1 cellular context compared by ENCODE assay signal in the genomic region with DNA sequence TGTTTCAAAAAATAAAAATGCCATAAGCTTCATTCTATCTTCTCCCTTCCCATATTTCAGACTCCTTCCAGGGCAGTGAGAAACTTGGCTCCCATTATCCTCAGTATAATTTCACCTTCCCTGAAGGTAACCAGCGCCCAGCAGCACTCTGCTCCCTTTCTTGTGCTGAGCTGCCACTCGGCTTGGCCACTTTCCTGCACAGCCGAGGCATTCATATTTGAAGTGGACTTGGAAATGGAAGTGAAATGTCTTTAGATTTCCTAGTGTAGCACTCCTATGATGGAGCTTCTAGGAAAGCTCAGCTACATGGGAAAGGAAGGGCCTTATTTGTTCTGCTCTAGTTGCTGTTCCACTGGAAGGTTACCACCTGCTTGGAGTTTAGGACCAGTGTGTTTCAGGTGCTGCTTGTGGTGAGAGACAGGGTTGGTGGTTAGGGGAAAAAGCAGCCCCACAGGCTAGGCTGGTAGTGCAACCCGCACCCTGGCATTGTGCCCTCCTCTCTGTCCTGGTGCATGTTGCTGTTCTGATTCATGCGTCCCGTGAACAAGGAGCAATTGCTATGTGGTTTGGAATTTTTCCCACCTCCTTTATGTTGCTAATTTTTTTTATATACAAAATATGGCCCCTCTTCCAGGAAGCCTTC.
TF ChIP-seq lines count a peak whose summit lies in the region.

No MANE protein-coding gene starts in this region.

TF ChIP-seq in IMR-90, 13 proteins besides CTCF, POLR2A, EP300 and RAD21 (continued from another document):
- TF ChIP-seq, protein P1, sequence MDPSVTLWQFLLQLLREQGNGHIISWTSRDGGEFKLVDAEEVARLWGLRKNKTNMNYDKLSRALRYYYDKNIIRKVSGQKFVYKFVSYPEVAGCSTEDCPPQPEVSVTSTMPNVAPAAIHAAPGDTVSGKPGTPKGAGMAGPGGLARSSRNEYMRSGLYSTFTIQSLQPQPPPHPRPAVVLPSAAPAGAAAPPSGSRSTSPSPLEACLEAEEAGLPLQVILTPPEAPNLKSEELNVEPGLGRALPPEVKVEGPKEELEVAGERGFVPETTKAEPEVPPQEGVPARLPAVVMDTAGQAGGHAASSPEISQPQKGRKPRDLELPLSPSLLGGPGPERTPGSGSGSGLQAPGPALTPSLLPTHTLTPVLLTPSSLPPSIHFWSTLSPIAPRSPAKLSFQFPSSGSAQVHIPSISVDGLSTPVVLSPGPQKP (IDR thresholded peaks at IDR 0.05; ENCODE audit: borderline replicate concordance, low read depth, low read length) = no peak
- TF ChIP-seq SMC3 (IDR thresholded peaks at IDR 0.05; ENCODE audit: low read depth, low read length) = no peak
